In the genomic region with DNA sequence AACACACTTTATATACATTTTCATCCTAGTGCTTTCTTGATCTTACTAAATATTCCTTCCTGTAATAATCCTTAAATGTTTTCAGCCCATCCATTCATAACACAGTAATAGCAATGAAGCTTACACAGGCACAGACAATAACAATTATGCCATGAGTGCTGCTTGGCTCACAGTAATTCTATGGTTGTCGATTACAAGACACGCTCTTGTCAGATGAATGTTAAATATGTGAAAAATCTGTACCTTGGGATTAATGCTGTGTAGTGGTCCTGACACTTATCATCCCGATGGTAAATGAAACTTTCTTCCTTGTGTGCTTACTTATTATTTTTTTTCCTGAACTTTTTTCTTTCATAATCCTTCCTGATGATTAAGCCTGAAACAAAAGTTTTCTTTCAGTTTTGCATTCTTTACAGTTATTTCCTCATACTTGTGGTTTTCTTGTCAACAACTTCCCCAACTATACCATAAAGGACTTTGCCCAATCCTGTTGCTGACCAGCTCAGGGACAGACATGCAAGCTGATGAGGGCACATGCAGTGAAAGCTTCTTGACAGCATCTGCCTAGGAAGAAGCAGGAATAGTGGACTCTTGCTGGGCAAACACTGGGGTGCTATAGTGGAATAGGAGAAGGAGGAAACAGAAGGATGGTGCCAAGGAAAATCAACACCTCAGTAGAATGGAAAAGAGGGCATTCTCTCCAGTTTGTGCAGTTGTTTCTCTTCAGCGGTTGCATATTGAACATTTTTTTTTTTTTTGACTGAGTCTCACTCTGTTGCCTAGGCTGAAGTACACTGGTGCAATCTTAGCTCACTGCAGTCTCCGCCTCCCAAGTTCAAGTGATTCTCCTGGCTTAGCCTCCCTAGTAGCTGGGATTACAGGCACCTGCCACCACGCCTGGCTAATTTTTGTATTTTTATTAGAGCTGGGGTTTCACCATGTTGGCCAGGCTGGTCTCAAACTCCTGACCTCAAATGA, we compare ENCODE assay signal across 13 cellular contexts. TPM values are rescaled to one million over a fixed set of nuclear protein-coding genes. Genes with fewer than 3 reads are reported as not detected.
DNase-seq lines count a peak whose midpoint lies in the region; ATAC-seq and TF ChIP-seq lines count a peak whose summit lies in the region.
"Had no signal": no experiment of that assay in that cellular context is flagged by ENCODE, and none has a peak within 500 bp of the region (broad histone marks: within the 10 kb centered on the region; RNA-seq: fewer than 3 reads in every experiment).

No MANE protein-coding gene starts in this region.

- H3K27me3 ChIP-seq in HL-60 (ENCODE audit: insufficient read depth, poor library complexity, severe bottlenecking) (no peaks in the 10 kb centered on the region), Peyer's patch (no peaks in the 10 kb centered on the region)

- peaks cover 14 to 20% of the 10 kb centered on the region in 2 donors for H3K4me1 Mint-ChIP-seq in immature natural killer cell

- DNase-seq in HL-60 (ENCODE audit: low read depth in 1 of 2, low spot score in 1 of 2): peak; percentile 70 to 94
- peak in 1 of 3 donors; percentile 67 for DNase-seq in Peyer's patch
- peak; percentile 3 for DNase-seq in foreskin melanocyte
- DNase-seq in retinal pigment epithelial cell (ENCODE audit: low read depth): peak; percentile 60
- DNase-seq in immature natural killer cell: no peak
- DNase-seq in stimulated activated CD4-positive, alpha-beta T cell treated with anti-CD3 and anti-CD28 coated beads, Interleukin-15, amount 100 ng/mL, for 24 hours: no peak
- no peak for DNase-seq in activated naive CD4-positive, alpha-beta T cell treated with anti-CD3 and anti-CD28 coated beads, Interleukin-2, amount 50 U/mL, for 72 hours (ENCODE audit: low spot score in 2 of 2)
- DNase-seq: activated T-cell treated with anti-CD3 and anti-CD28 coated beads for 4 hours, heart right ventricle had no signal

- ATAC-seq in GM18867 (IDR thresholded peaks at IDR 0.05; ENCODE audit: unreplicated experiment): no peak
- no peak for ATAC-seq in activated naive CD4-positive, alpha-beta T cell treated with anti-CD3 and anti-CD28 coated beads, Interleukin-2, amount 50 U/mL, for 72 hours

- no peak for TF ChIP-seq POLR2A in Peyer's patch (IDR thresholded peaks at IDR 0.05)

- peaks cover 0 to 26% (median 4%) of the 10 kb centered on the region in 3 donors for H3K36me3 Mint-ChIP-seq in immature natural killer cell
- H3K36me3 Mint-ChIP-seq in activated naive CD4-positive, alpha-beta T cell treated with anti-CD3 and anti-CD28 coated beads, Interleukin-2, amount 50 U/mL, for 72 hours: no peaks in the 10 kb centered on the region

- peak overlapping the region in 2 of 6 donors; percentile 18 to 43 for H3K27ac Mint-ChIP-seq in immature natural killer cell
- H3K27ac Mint-ChIP-seq in activated naive CD4-positive, alpha-beta T cell treated with anti-CD3 and anti-CD28 coated beads, Interleukin-2, amount 50 U/mL, for 72 hours: peak overlapping the region in 1 of 2 donors; percentile 13
- H3K27ac Mint-ChIP-seq: T-helper 1 cell treated with Interleukin-12 subunit alpha and Interleukin-12 subunit beta and Interleukin-4 antibody, amounts not matched to agents 30 μg/mL and 1 μg/mL, for 36 hours had no signal

- no peaks in the 10 kb centered on the region for H3K9me3 ChIP-seq in Peyer's patch
- H3K9me3 ChIP-seq: heart right ventricle had no signal

- H3K27me3 Mint-ChIP-seq in immature natural killer cell (ENCODE audit: low read depth in 3 of 3): peaks cover 2 to 3% (median 2%) of the 10 kb centered on the region in 3 donors

- peaks cover 0 to 20% (median 0%) of the 10 kb centered on the region in 3 donors for H3K36me3 ChIP-seq in Peyer's patch
- H3K36me3 ChIP-seq: heart right ventricle had no signal

- TF ChIP-seq CTCF in HL-60 (IDR thresholded peaks at IDR 0.05; ENCODE audit: insufficient read depth, low read length) (no peak), Peyer's patch (IDR thresholded peaks at IDR 0.05) (no peak), retinal pigment epithelial cell (conservative IDR thresholded peaks at IDR 0.05; ENCODE audit: low read depth, low read length) (no peak)

- H3K4me3 ChIP-seq in HL-60 (replicated peaks; ENCODE audit: insufficient read depth, low read length) (peak overlapping the region; percentile 25), Peyer's patch (peak overlapping the region in 1 of 4 donors; percentile 4), retinal pigment epithelial cell (ENCODE audit: low read length) (no peak overlapping the region)

- no peaks in the 10 kb centered on the region for H3K9me3 Mint-ChIP-seq in immature natural killer cell
- H3K9me3 Mint-ChIP-seq in activated naive CD4-positive, alpha-beta T cell treated with anti-CD3 and anti-CD28 coated beads, Interleukin-2, amount 50 U/mL, for 72 hours: no peaks in the 10 kb centered on the region
- H3K9me3 Mint-ChIP-seq: T-helper 1 cell treated with Interleukin-12 subunit alpha and Interleukin-12 subunit beta and Interleukin-4 antibody, amounts not matched to agents 30 μg/mL and 1 μg/mL, for 36 hours had no signal

- peaks cover 0 to 13% (median 0%) of the 10 kb centered on the region in 4 donors for H3K4me1 ChIP-seq in Peyer's patch

- H3K27ac ChIP-seq in HL-60 (replicated peaks) (peak overlapping the region; percentile 88), Peyer's patch (peak overlapping the region in 3 of 4 donors; percentile 29 to 81 (median 57))

- peak overlapping the region in 2 of 5 donors; percentile 5 to 22 for H3K4me3 Mint-ChIP-seq in immature natural killer cell
- H3K4me3 Mint-ChIP-seq: T-helper 1 cell treated with Interleukin-12 subunit alpha and Interleukin-12 subunit beta and Interleukin-4 antibody, amounts not matched to agents 30 μg/mL and 1 μg/mL, for 36 hours had no signal

RNA-seq across cellular contexts. Expression of a gene that starts 6.7 kb away (rescaled TPM):
- 100 to 1,000 TPM in 1 of 4 donors, 10 to 100 TPM in 3; 11.6 to 116 (median 90.3) TPM for total RNA-seq in Peyer's patch
- polyA plus RNA-seq in immature natural killer cell: under 1 TPM in 1 of 3 donors, not detected in 2; 0.10 TPM
- total RNA-seq in activated naive CD4-positive, alpha-beta T cell treated with anti-CD3 and anti-CD28 coated beads, Interleukin-2, amount 50 U/mL, for 72 hours: not detected
- total RNA-seq: Daoy, osteocyte had no signal
- polyA plus RNA-seq: heart right ventricle had no signal

Comparison
In these comparisons a context has a peak if more than half of its experiments do, and no peak if none do; other contexts are left out.
1. DNase-seq: peak in HL-60 (2 of 2), foreskin melanocyte (single experiment) and retinal pigment epithelial cell (single experiment); none in immature natural killer cell (0 of 3), stimulated activated CD4-positive, alpha-beta T cell treated with anti-CD3 and anti-CD28 coated beads, Interleukin-15, amount 100 ng/mL, for 24 hours (single experiment) and activated naive CD4-positive, alpha-beta T cell treated with anti-CD3 and anti-CD28 coated beads, Interleukin-2, amount 50 U/mL, for 72 hours (0 of 2).
2. RNA of a gene that starts 6.7 kb away (total RNA-seq): 11.6 to 116 TPM in Peyer's patch; not detected in activated naive CD4-positive, alpha-beta T cell treated with anti-CD3 and anti-CD28 coated beads, Interleukin-2, amount 50 U/mL, for 72 hours; every median in the first group is over 10 times any median in the second.